ENCODE assay signal across 8 cellular contexts in the genomic region with DNA sequence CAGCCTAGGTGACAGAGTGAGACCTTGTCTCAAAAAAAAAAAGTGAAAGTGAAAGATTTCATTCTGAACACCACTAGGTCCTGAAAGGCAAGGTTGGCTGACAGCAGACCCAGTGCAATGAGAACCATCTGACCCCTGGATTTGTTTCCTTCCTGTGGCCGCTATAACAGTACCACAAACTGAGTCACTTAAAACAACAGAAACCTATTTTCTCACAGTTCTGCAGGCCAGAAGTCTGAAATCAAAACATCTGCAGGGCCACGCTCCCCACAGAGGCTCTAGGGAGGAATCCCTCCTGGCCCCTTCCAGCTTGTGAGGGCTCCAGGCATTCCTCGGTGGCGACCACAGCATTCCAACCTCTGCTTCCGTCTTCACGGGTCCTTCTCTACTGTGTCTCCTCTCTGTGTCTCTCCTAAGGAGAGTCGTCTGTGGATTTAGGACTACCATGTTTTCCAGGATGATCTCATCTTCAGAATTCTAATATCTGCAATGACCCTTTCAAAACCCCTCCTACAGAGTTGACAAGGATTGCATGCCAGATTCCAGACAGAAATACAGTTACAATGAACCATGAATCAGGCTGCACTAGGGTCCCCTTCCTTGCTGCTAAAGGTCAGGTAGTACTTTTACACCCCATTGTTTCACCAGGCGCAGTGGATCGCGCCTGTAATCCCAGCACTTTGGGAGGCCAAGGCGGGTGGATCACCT.
DNase-seq lines count a peak whose midpoint lies in the region; ATAC-seq and TF ChIP-seq lines count a peak whose summit lies in the region.
"Not testable (repeated sequence)": the region's sequence is repeated elsewhere in the genome, so short reads cannot be mapped to it uniquely, and the experiment has no call there.

No MANE protein-coding gene starts in this region.

- H3K9ac ChIP-seq in OCI-LY3 (ENCODE audit: low read length): peak overlapping the region; percentile 6; the same call in 1 of the 2 replicates

- H3K4me1 ChIP-seq in OCI-LY3 (ENCODE audit: low read length); upper lobe of left lung: not testable (repeated sequence)

- intact Hi-C loops in activated T-helper 1 cell treated with anti-CD3 and anti-CD28 coated beads, Interleukin-12 subunit alpha, Interleukin-12 subunit beta, Interleukin-2, Interleukin-4 antibody, amounts not matched to agents 30 ng/mL and 10 ng/mL and 1 ng/mL, durations not matched to agents 14 hours and 24 hours and 36 hours (cut with micrococcal nuclease): loop anchor here (10.0 kb wide), 1 partner anchor 89 kb away; no protein-coding TSS in a partner anchor

- peaks cover 15% of the 10 kb centered on the region for H3K4me1 Mint-ChIP-seq in activated T-helper 1 cell treated with anti-CD3 and anti-CD28 coated beads, Interleukin-12 subunit alpha, Interleukin-12 subunit beta, Interleukin-2, Interleukin-4 antibody, amounts not matched to agents 30 ng/mL and 10 ng/mL and 1 ng/mL, durations not matched to agents 14 hours and 24 hours and 36 hours (ENCODE audit: low read depth)
- H3K4me1 Mint-ChIP-seq in mesothelial cell of epicardium: peaks cover 19% of the 10 kb centered on the region

- peak; percentile 76 for DNase-seq in GM10266 (ENCODE audit: extremely low spot score)
- DNase-seq in activated T-helper 1 cell treated with anti-CD3 and anti-CD28 coated beads, Interleukin-12 subunit alpha, Interleukin-12 subunit beta, Interleukin-2, Interleukin-4 antibody, amounts not matched to agents 30 ng/mL and 10 ng/mL and 1 ng/mL, durations not matched to agents 14 hours and 24 hours and 36 hours (ENCODE audit: low spot score): peak; percentile 13
- DNase-seq in mesothelial cell of epicardium (ENCODE audit: low spot score in 2 of 2, unreplicated experiment in 2 of 2); upper lobe of left lung: not testable (repeated sequence)

- H3K27me3 ChIP-seq in OCI-LY3 (ENCODE audit: low read depth, low read length); upper lobe of left lung: not testable (repeated sequence)

- H3K36me3 ChIP-seq in OCI-LY3 (replicated peaks; ENCODE audit: low read depth, low read length); upper lobe of left lung: not testable (repeated sequence)

- H3K79me2 ChIP-seq in OCI-LY3 (ENCODE audit: low read length): not testable (repeated sequence)

- not testable (repeated sequence) for H3K4me3 Mint-ChIP-seq in activated T-helper 1 cell treated with anti-CD3 and anti-CD28 coated beads, Interleukin-12 subunit alpha, Interleukin-12 subunit beta, Interleukin-2, Interleukin-4 antibody, amounts not matched to agents 30 ng/mL and 10 ng/mL and 1 ng/mL, durations not matched to agents 14 hours and 24 hours and 36 hours; mesothelial cell of epicardium

- not testable (repeated sequence) for TF ChIP-seq EP300 in upper lobe of left lung (IDR thresholded peaks at IDR 0.05)

- H2AFZ ChIP-seq in OCI-LY3 (ENCODE audit: low read depth, low read length): peak overlapping the region; percentile 26; the same call in 1 of the 2 replicates

- not testable (repeated sequence) for H3K27ac ChIP-seq in OCI-LY3 (ENCODE audit: low read length); upper lobe of left lung

- H4K20me1 ChIP-seq in OCI-LY3 (ENCODE audit: insufficient read depth, low read length): not testable (repeated sequence)

- H3K4me3 ChIP-seq in OCI-LY3 (ENCODE audit: low read length): 0 out of 2 replicates have a peak overlapping the region, but pooled peaks have one; percentile 33
- H3K4me3 ChIP-seq in upper lobe of left lung: not testable (repeated sequence)

- H3K27me3 Mint-ChIP-seq in activated T-helper 1 cell treated with anti-CD3 and anti-CD28 coated beads, Interleukin-12 subunit alpha, Interleukin-12 subunit beta, Interleukin-2, Interleukin-4 antibody, amounts not matched to agents 30 ng/mL and 10 ng/mL and 1 ng/mL, durations not matched to agents 14 hours and 24 hours and 36 hours (ENCODE audit: insufficient read depth); mesothelial cell of epicardium (ENCODE audit: low read depth): not testable (repeated sequence)

- WGBS in upper lobe of left lung, 2 donors: 57 to 64% methylated on average over 11 of the region's 11 CpGs

- not testable (repeated sequence) for H3K9me3 ChIP-seq in OCI-LY3 (ENCODE audit: insufficient read depth, low read length); upper lobe of left lung

- H3K9me3 Mint-ChIP-seq in activated T-helper 1 cell treated with anti-CD3 and anti-CD28 coated beads, Interleukin-12 subunit alpha, Interleukin-12 subunit beta, Interleukin-2, Interleukin-4 antibody, amounts not matched to agents 30 ng/mL and 10 ng/mL and 1 ng/mL, durations not matched to agents 14 hours and 24 hours and 36 hours; mesothelial cell of epicardium: not testable (repeated sequence)

- H3K36me3 Mint-ChIP-seq in activated T-helper 1 cell treated with anti-CD3 and anti-CD28 coated beads, Interleukin-12 subunit alpha, Interleukin-12 subunit beta, Interleukin-2, Interleukin-4 antibody, amounts not matched to agents 30 ng/mL and 10 ng/mL and 1 ng/mL, durations not matched to agents 14 hours and 24 hours and 36 hours (ENCODE audit: low read depth); mesothelial cell of epicardium: not testable (repeated sequence)

- H3K4me2 ChIP-seq in OCI-LY3 (ENCODE audit: low read length): peak overlapping the region; percentile 29

- not testable (repeated sequence) for TF ChIP-seq POLR2A in upper lobe of left lung (IDR thresholded peaks at IDR 0.05)

- TF ChIP-seq CTCF in GM10266 (IDR thresholded peaks at IDR 0.05; ENCODE audit: control insufficient read depth, insufficient read depth, low read depth, missing control alignments); OCI-LY3 (IDR thresholded peaks at IDR 0.05; ENCODE audit: low read depth, low read length); mesothelial cell of epicardium (IDR thresholded peaks at IDR 0.05; ENCODE audit: unreplicated experiment); upper lobe of left lung (IDR thresholded peaks at IDR 0.05): not testable (repeated sequence)

- ATAC-seq in GM21423 (IDR thresholded peaks at IDR 0.05; ENCODE audit: unreplicated experiment) (peak; percentile 79), HG03108 (IDR thresholded peaks at IDR 0.05; ENCODE audit: unreplicated experiment) (peak; percentile 96), esophagus mucosa (peak; percentile 28), upper lobe of left lung (ENCODE audit: low FRiP score in 2 of 2) (peak; percentile 21 to 35)

- H3K27ac Mint-ChIP-seq in activated T-helper 1 cell treated with anti-CD3 and anti-CD28 coated beads, Interleukin-12 subunit alpha, Interleukin-12 subunit beta, Interleukin-2, Interleukin-4 antibody, amounts not matched to agents 30 ng/mL and 10 ng/mL and 1 ng/mL, durations not matched to agents 14 hours and 24 hours and 36 hours: not testable (repeated sequence)
- peak overlapping the region; percentile 81 for H3K27ac Mint-ChIP-seq in mesothelial cell of epicardium

Comparison
In these comparisons a context has a peak if more than half of its experiments do, and no peak if none do; other contexts are left out.
1. ATAC-seq: peak in every context shown above with its lines; median percentile 96 in HG03108; 79 in GM21423; 28 in esophagus mucosa; 28 in upper lobe of left lung.